In genomic region chr16:7185689-7186088, GRCh38 we compare ENCODE assay signal across 1 cellular context.
TF ChIP-seq lines count a peak whose summit lies in the region.

No MANE protein-coding gene starts in this region.

TF ChIP-seq in HepG2, 621 proteins besides CTCF, POLR2A, EP300 and RAD21 (continued from another document and continues in another):
- TF ChIP-seq NFAT5 (CRISPR knock-in tag; IDR thresholded peaks at IDR 0.05) (no peak), ATF3 (CRISPR knock-in tag; IDR thresholded peaks at IDR 0.05) (peak; percentile 37; the same call in 1 of the 2 replicates), ZHX2 (IDR thresholded peaks at IDR 0.05; ENCODE audit: low read depth) (no peak), ZHX2 (CRISPR knock-in tag; IDR thresholded peaks at IDR 0.05; ENCODE audit: borderline replicate concordance) (no peak), ZFYVE20 (CRISPR knock-in tag; IDR thresholded peaks at IDR 0.05; ENCODE audit: borderline replicate concordance, low read depth) (no peak), MZF1 (CRISPR knock-in tag; IDR thresholded peaks at IDR 0.05; ENCODE audit: borderline replicate concordance) (no peak), ZNF274 (CRISPR knock-in tag; IDR thresholded peaks at IDR 0.05) (no peak), RFXANK (CRISPR knock-in tag; IDR thresholded peaks at IDR 0.05) (no peak), NFIC (IDR thresholded peaks at IDR 0.05; ENCODE audit: low read length) (no peak), ZNF224 (CRISPR knock-in tag; IDR thresholded peaks at IDR 0.05) (no peak), RFX1 (IDR thresholded peaks at IDR 0.05) (no peak), KDM5A (IDR thresholded peaks at IDR 0.05; ENCODE audit: borderline replicate concordance, low read length) (no peak), ZBTB40 (IDR thresholded peaks at IDR 0.05) (no peak), ZBTB40 (CRISPR knock-in tag; IDR thresholded peaks at IDR 0.05) (no peak), MTF1 (CRISPR knock-in tag; IDR thresholded peaks at IDR 0.05) (no peak), KLF9 (CRISPR knock-in tag; IDR thresholded peaks at IDR 0.05; ENCODE audit: low read depth) (no peak), HBP1 (CRISPR knock-in tag; IDR thresholded peaks at IDR 0.05; ENCODE audit: low read depth) (no peak), WIZ (CRISPR knock-in tag; IDR thresholded peaks at IDR 0.05) (no peak), HMGA1 (CRISPR knock-in tag; conservative IDR thresholded peaks at IDR 0.05) (no peak)
- TF ChIP-seq, protein P1, sequence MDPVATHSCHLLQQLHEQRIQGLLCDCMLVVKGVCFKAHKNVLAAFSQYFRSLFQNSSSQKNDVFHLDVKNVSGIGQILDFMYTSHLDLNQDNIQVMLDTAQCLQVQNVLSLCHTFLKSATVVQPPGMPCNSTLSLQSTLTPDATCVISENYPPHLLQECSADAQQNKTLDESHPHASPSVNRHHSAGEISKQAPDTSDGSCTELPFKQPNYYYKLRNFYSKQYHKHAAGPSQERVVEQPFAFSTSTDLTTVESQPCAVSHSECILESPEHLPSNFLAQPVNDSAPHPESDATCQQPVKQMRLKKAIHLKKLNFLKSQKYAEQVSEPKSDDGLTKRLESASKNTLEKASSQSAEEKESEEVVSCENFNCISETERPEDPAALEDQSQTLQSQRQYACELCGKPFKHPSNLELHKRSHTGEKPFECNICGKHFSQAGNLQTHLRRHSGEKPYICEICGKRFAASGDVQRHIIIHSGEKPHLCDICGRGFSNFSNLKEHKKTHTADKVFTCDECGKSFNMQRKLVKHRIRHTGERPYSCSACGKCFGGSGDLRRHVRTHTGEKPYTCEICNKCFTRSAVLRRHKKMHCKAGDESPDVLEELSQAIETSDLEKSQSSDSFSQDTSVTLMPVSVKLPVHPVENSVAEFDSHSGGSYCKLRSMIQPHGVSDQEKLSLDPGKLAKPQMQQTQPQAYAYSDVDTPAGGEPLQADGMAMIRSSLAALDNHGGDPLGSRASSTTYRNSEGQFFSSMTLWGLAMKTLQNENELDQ (CRISPR knock-in tag; IDR thresholded peaks at IDR 0.05; ENCODE audit: borderline replicate concordance), result no peak
- TF ChIP-seq, protein P2, sequence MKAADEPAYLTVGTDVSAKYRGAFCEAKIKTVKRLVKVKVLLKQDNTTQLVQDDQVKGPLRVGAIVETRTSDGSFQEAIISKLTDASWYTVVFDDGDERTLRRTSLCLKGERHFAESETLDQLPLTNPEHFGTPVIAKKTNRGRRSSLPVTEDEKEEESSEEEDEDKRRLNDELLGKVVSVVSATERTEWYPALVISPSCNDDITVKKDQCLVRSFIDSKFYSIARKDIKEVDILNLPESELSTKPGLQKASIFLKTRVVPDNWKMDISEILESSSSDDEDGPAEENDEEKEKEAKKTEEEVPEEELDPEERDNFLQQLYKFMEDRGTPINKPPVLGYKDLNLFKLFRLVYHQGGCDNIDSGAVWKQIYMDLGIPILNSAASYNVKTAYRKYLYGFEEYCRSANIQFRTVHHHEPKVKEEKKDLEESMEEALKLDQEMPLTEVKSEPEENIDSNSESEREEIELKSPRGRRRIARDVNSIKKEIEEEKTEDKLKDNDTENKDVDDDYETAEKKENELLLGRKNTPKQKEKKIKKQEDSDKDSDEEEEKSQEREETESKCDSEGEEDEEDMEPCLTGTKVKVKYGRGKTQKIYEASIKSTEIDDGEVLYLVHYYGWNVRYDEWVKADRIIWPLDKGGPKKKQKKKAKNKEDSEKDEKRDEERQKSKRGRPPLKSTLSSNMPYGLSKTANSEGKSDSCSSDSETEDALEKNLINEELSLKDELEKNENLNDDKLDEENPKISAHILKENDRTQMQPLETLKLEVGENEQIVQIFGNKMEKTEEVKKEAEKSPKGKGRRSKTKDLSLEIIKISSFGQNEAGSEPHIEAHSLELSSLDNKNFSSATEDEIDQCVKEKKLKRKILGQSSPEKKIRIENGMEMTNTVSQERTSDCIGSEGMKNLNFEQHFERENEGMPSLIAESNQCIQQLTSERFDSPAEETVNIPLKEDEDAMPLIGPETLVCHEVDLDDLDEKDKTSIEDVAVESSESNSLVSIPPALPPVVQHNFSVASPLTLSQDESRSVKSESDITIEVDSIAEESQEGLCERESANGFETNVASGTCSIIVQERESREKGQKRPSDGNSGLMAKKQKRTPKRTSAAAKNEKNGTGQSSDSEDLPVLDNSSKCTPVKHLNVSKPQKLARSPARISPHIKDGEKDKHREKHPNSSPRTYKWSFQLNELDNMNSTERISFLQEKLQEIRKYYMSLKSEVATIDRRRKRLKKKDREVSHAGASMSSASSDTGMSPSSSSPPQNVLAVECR (CRISPR knock-in tag; IDR thresholded peaks at IDR 0.05; ENCODE audit: borderline replicate concordance), result no peak
